Comparison of ENCODE assay signal across 1 cellular context in genomic region chr12:9647825-9648700, GRCh38.
TF ChIP-seq lines count a peak whose summit lies in the region.

No MANE protein-coding gene starts in this region.

TF ChIP-seq in HepG2, 621 proteins besides CTCF, POLR2A, EP300 and RAD21 (continued from another document and continues in another):
- TF ChIP-seq, protein P1, sequence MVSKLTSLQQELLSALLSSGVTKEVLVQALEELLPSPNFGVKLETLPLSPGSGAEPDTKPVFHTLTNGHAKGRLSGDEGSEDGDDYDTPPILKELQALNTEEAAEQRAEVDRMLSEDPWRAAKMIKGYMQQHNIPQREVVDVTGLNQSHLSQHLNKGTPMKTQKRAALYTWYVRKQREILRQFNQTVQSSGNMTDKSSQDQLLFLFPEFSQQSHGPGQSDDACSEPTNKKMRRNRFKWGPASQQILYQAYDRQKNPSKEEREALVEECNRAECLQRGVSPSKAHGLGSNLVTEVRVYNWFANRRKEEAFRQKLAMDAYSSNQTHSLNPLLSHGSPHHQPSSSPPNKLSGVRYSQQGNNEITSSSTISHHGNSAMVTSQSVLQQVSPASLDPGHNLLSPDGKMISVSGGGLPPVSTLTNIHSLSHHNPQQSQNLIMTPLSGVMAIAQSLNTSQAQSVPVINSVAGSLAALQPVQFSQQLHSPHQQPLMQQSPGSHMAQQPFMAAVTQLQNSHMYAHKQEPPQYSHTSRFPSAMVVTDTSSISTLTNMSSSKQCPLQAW (CRISPR knock-in tag; IDR thresholded peaks at IDR 0.05): no peak
- TF ChIP-seq NFATC3 (CRISPR knock-in tag; IDR thresholded peaks at IDR 0.05) (no peak), SOX5 (CRISPR knock-in tag; IDR thresholded peaks at IDR 0.05; ENCODE audit: borderline replicate concordance) (no peak), RBFOX2 (IDR thresholded peaks at IDR 0.05; ENCODE audit: low read depth, low read length) (peak; percentile 85), ZNF710 (CRISPR knock-in tag; IDR thresholded peaks at IDR 0.05; ENCODE audit: borderline replicate concordance) (peak; percentile 42; the same call in 1 of the 2 replicates), TGIF2 (CRISPR knock-in tag; IDR thresholded peaks at IDR 0.05) (peak; percentile 69; the same call in 1 of the 2 replicates), ZNF430 (CRISPR knock-in tag; IDR thresholded peaks at IDR 0.05) (peak; percentile 94), ARNT2 (CRISPR knock-in tag; IDR thresholded peaks at IDR 0.05; ENCODE audit: low read depth) (peak; percentile 75), MZF1 (CRISPR knock-in tag; IDR thresholded peaks at IDR 0.05; ENCODE audit: borderline replicate concordance) (no peak), ATRX (CRISPR knock-in tag; IDR thresholded peaks at IDR 0.05; ENCODE audit: borderline replicate concordance) (no peak), ZNF264 (CRISPR knock-in tag; IDR thresholded peaks at IDR 0.05) (0 out of 2 replicates have a peak, but pooled peaks have one; percentile 13), ZC3H4 (CRISPR knock-in tag; IDR thresholded peaks at IDR 0.05; ENCODE audit: borderline replicate concordance) (no peak), HNRNPLL (IDR thresholded peaks at IDR 0.05; ENCODE audit: low read depth, low read length, poor library complexity, severe bottlenecking) (peak; percentile 90), ARID2 (CRISPR knock-in tag; IDR thresholded peaks at IDR 0.05; ENCODE audit: borderline replicate concordance) (no peak), MAZ (IDR thresholded peaks at IDR 0.05; ENCODE audit: borderline replicate concordance, low read depth, low read length) (peak; percentile 90), MAZ (CRISPR knock-in tag; IDR thresholded peaks at IDR 0.05; ENCODE audit: low read depth) (peak; percentile 84), ZNF251 (CRISPR knock-in tag; IDR thresholded peaks at IDR 0.05) (no peak), MXI1 (IDR thresholded peaks at IDR 0.05; ENCODE audit: borderline replicate concordance, low read depth, low read length) (peak; percentile 70; the same call in 1 of the 3 replicates), RFX1 (IDR thresholded peaks at IDR 0.05) (no peak), ATF7-NPFF (CRISPR knock-in tag; IDR thresholded peaks at IDR 0.05; ENCODE audit: low read depth) (peak; percentile 71), PAXIP1 (CRISPR knock-in tag; conservative IDR thresholded peaks at IDR 0.05) (0 out of 2 replicates have a peak, but pooled peaks have one; percentile 40), TRIM22 (IDR thresholded peaks at IDR 0.05) (no peak), SMAD1 (CRISPR knock-in tag; IDR thresholded peaks at IDR 0.05; ENCODE audit: borderline replicate concordance, low read depth) (no peak), KDM2A (CRISPR knock-in tag; IDR thresholded peaks at IDR 0.05; ENCODE audit: borderline replicate concordance, low read depth) (peak; percentile 64; the same call in 1 of the 2 replicates), KDM5B (CRISPR knock-in tag; IDR thresholded peaks at IDR 0.05; ENCODE audit: borderline replicate concordance) (peak; percentile 94), U2AF2 (IDR thresholded peaks at IDR 0.05; ENCODE audit: low read depth, low read length) (0 out of 2 replicates have a peak, but pooled peaks have one; percentile 46), NR2C2 (CRISPR knock-in tag; IDR thresholded peaks at IDR 0.05; ENCODE audit: borderline replicate concordance) (peak; percentile 22; the same call in 1 of the 2 replicates), SRSF4 (IDR thresholded peaks at IDR 0.05; ENCODE audit: low read depth, low read length, poor library complexity, severe bottlenecking) (no peak), GATAD1 (CRISPR knock-in tag; IDR thresholded peaks at IDR 0.05) (peak; percentile 64), GTF3A (CRISPR knock-in tag; conservative IDR thresholded peaks at IDR 0.05) (no peak), PAWR (CRISPR knock-in tag; IDR thresholded peaks at IDR 0.05; ENCODE audit: borderline replicate concordance) (no peak; the same call in 1 of the 2 replicates)
- TF ChIP-seq, protein P2, sequence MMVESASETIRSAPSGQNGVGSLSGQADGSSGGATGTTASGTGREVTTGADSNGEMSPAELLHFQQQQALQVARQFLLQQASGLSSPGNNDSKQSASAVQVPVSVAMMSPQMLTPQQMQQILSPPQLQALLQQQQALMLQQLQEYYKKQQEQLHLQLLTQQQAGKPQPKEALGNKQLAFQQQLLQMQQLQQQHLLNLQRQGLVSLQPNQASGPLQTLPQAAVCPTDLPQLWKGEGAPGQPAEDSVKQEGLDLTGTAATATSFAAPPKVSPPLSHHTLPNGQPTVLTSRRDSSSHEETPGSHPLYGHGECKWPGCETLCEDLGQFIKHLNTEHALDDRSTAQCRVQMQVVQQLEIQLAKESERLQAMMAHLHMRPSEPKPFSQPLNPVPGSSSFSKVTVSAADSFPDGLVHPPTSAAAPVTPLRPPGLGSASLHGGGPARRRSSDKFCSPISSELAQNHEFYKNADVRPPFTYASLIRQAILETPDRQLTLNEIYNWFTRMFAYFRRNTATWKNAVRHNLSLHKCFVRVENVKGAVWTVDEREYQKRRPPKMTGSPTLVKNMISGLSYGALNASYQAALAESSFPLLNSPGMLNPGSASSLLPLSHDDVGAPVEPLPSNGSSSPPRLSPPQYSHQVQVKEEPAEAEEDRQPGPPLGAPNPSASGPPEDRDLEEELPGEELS (CRISPR knock-in tag; IDR thresholded peaks at IDR 0.05): peak; percentile 53
- TF ChIP-seq, protein P3, sequence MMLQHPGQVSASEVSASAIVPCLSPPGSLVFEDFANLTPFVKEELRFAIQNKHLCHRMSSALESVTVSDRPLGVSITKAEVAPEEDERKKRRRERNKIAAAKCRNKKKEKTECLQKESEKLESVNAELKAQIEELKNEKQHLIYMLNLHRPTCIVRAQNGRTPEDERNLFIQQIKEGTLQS (CRISPR knock-in tag; IDR thresholded peaks at IDR 0.05): no peak
- TF ChIP-seq, protein P4, sequence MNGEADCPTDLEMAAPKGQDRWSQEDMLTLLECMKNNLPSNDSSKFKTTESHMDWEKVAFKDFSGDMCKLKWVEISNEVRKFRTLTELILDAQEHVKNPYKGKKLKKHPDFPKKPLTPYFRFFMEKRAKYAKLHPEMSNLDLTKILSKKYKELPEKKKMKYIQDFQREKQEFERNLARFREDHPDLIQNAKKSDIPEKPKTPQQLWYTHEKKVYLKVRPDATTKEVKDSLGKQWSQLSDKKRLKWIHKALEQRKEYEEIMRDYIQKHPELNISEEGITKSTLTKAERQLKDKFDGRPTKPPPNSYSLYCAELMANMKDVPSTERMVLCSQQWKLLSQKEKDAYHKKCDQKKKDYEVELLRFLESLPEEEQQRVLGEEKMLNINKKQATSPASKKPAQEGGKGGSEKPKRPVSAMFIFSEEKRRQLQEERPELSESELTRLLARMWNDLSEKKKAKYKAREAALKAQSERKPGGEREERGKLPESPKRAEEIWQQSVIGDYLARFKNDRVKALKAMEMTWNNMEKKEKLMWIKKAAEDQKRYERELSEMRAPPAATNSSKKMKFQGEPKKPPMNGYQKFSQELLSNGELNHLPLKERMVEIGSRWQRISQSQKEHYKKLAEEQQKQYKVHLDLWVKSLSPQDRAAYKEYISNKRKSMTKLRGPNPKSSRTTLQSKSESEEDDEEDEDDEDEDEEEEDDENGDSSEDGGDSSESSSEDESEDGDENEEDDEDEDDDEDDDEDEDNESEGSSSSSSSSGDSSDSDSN (CRISPR knock-in tag; IDR thresholded peaks at IDR 0.05): peak; percentile 68; the same call in 1 of the 2 replicates
- TF ChIP-seq, protein P5, sequence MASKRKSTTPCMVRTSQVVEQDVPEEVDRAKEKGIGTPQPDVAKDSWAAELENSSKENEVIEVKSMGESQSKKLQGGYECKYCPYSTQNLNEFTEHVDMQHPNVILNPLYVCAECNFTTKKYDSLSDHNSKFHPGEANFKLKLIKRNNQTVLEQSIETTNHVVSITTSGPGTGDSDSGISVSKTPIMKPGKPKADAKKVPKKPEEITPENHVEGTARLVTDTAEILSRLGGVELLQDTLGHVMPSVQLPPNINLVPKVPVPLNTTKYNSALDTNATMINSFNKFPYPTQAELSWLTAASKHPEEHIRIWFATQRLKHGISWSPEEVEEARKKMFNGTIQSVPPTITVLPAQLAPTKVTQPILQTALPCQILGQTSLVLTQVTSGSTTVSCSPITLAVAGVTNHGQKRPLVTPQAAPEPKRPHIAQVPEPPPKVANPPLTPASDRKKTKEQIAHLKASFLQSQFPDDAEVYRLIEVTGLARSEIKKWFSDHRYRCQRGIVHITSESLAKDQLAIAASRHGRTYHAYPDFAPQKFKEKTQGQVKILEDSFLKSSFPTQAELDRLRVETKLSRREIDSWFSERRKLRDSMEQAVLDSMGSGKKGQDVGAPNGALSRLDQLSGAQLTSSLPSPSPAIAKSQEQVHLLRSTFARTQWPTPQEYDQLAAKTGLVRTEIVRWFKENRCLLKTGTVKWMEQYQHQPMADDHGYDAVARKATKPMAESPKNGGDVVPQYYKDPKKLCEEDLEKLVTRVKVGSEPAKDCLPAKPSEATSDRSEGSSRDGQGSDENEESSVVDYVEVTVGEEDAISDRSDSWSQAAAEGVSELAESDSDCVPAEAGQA (IDR thresholded peaks at IDR 0.05; ENCODE audit: low read depth): no peak
- TF ChIP-seq, protein P5 (CRISPR knock-in tag; IDR thresholded peaks at IDR 0.05; ENCODE audit: borderline replicate concordance): no peak
- TF ChIP-seq, protein P6, sequence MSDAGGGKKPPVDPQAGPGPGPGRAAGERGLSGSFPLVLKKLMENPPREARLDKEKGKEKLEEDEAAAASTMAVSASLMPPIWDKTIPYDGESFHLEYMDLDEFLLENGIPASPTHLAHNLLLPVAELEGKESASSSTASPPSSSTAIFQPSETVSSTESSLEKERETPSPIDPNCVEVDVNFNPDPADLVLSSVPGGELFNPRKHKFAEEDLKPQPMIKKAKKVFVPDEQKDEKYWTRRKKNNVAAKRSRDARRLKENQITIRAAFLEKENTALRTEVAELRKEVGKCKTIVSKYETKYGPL (CRISPR knock-in tag; IDR thresholded peaks at IDR 0.05): no peak
- TF ChIP-seq, protein P7, sequence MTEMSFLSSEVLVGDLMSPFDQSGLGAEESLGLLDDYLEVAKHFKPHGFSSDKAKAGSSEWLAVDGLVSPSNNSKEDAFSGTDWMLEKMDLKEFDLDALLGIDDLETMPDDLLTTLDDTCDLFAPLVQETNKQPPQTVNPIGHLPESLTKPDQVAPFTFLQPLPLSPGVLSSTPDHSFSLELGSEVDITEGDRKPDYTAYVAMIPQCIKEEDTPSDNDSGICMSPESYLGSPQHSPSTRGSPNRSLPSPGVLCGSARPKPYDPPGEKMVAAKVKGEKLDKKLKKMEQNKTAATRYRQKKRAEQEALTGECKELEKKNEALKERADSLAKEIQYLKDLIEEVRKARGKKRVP (CRISPR knock-in tag; IDR thresholded peaks at IDR 0.05): peak in 1 of 2 experiments; percentile 35; a peak in 1 of 4 replicates
